12 cellular contexts compared by ENCODE assay signal in the genomic region with DNA sequence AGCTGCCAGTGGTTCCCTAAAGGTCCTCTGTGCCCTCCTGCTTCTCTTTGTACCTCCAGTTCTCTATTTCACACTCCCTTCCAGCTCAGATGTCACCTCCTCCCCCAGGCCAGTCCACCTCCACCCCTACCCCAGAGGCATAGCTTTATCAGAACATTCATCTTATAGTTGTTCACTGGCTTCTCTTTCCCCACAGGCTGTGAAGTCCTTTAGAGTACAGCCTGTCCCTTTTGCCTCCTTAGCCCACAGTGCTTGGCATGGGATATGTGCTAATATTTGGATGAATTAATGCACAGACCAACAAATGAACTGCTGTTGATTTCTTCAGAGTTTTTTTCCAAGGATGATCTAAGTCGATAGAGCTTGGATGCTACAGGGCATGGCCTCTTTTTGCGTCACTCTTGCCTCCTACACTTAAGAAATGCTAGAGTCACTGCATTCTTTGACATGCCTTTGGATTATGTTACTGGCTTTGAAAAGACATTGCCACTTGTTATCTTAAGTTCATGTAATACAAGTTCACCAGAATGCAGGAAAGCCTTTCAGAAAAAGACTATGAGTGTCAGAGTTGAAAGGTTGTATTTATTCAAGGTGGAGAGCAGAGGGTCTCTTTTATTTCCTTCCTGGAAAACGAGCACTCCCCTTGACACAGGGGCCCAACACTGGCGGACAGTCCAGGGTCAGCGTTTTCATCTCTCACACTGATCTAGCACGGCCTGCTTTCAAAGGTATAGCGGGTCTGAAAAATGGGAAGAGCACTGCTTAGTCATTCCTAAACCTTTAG.
A peak's percentile ranks its signal among the peaks of the same experiment; 100 is the strongest.
DNase-seq lines count a peak whose midpoint lies in the region; ATAC-seq and TF ChIP-seq lines count a peak whose summit lies in the region.
"Had no signal": no experiment of that assay in that cellular context is flagged by ENCODE, and none has a peak within 500 bp of the region (broad histone marks: within the 10 kb centered on the region; RNA-seq: fewer than 3 reads in every experiment).

No MANE protein-coding gene starts in this region.

- H3K4me1 ChIP-seq in cardiac muscle cell (ENCODE audit: low read depth) (peaks cover 14% of the 10 kb centered on the region), spleen (peaks cover 0 to 48% (median 19%) of the 10 kb centered on the region in 6 donors)

- no peaks in the 10 kb centered on the region for H3K27me3 Mint-ChIP-seq in activated naive CD4-positive, alpha-beta T cell treated with anti-CD3 and anti-CD28 coated beads for 36 hours (ENCODE audit: low read depth)
- H3K27me3 Mint-ChIP-seq: naive B cell had no signal

- intact Hi-C loops in activated naive CD4-positive, alpha-beta T cell treated with anti-CD3 and anti-CD28 coated beads for 36 hours (cut with micrococcal nuclease), result no loop called here
- intact Hi-C loops in spleen (cut with DNase I; ENCODE audit: low total_unique reads), result no loop called here

- TF ChIP-seq CTCF in cardiac muscle cell (IDR thresholded peaks at IDR 0.05; ENCODE audit: low read depth, low read length), result no peak
- no peak for TF ChIP-seq CTCF in spleen (IDR thresholded peaks at IDR 0.05 in 8 of 11, conservative IDR thresholded peaks at IDR 0.05 in 3 of 11)

- H3K9me3 ChIP-seq in cardiac muscle cell (ENCODE audit: low read depth) (no peaks in the 10 kb centered on the region), spleen (no peaks in the 10 kb centered on the region)

- no peaks in the 10 kb centered on the region for H3K9me3 Mint-ChIP-seq in activated naive CD4-positive, alpha-beta T cell treated with anti-CD3 and anti-CD28 coated beads for 36 hours
- no peaks in the 10 kb centered on the region for H3K9me3 Mint-ChIP-seq in activated naive CD4-positive, alpha-beta T cell treated with anti-CD3 and anti-CD28 coated beads, Interleukin-2, amount 50 U/mL, for 72 hours
- H3K9me3 Mint-ChIP-seq: naive B cell had no signal

- H3K36me3 ChIP-seq in cardiac muscle cell (no peaks in the 10 kb centered on the region), spleen (peaks cover 0 to 65% (median 41%) of the 10 kb centered on the region in 6 donors)

- H3K27ac Mint-ChIP-seq in activated naive CD4-positive, alpha-beta T cell treated with anti-CD3 and anti-CD28 coated beads for 36 hours, result peak overlapping the region; percentile 55
- H3K27ac Mint-ChIP-seq in activated naive CD4-positive, alpha-beta T cell treated with anti-CD3 and anti-CD28 coated beads, Interleukin-2, amount 50 U/mL, for 72 hours, result peak overlapping the region; percentile 67 to 83

- peaks cover 50% of the 10 kb centered on the region for H3K4me1 Mint-ChIP-seq in activated naive CD4-positive, alpha-beta T cell treated with anti-CD3 and anti-CD28 coated beads for 36 hours (ENCODE audit: low read depth)

- no peak overlapping the region for H3K4me3 Mint-ChIP-seq in activated naive CD4-positive, alpha-beta T cell treated with anti-CD3 and anti-CD28 coated beads for 36 hours

- WGBS in spleen, 5 donors, result 71 to 81% (median 78%) methylated on average over 7 of the region's 7 CpGs

- ATAC-seq in activated naive CD4-positive, alpha-beta T cell treated with anti-CD3 and anti-CD28 coated beads, Interleukin-2, amount 50 U/mL, for 72 hours, result no peak
- no peak for ATAC-seq in HG03159 (IDR thresholded peaks at IDR 0.05; ENCODE audit: unreplicated experiment)

- TF ChIP-seq POLR2A in spleen (IDR thresholded peaks at IDR 0.05), result no peak

- H3K36me3 Mint-ChIP-seq in activated naive CD4-positive, alpha-beta T cell treated with anti-CD3 and anti-CD28 coated beads for 36 hours (ENCODE audit: low read depth), result peaks cover 48% of the 10 kb centered on the region
- H3K36me3 Mint-ChIP-seq in activated naive CD4-positive, alpha-beta T cell treated with anti-CD3 and anti-CD28 coated beads, Interleukin-2, amount 50 U/mL, for 72 hours, result peaks cover 27 to 41% of the 10 kb centered on the region in 2 donors

- H3K27me3 ChIP-seq in cardiac muscle cell (no peaks in the 10 kb centered on the region), spleen (replicated peaks in 1 of 7) (no peaks in the 10 kb centered on the region)
- H3K27me3 ChIP-seq: heart right ventricle had no signal

- H3K4me3 ChIP-seq in cardiac muscle cell, result no peak overlapping the region
- no peak overlapping the region for H3K4me3 ChIP-seq in spleen
- H3K4me3 ChIP-seq: heart right ventricle had no signal

- H3K27ac ChIP-seq in cardiac muscle cell (peak overlapping the region; percentile 64), spleen (peak overlapping the region in 7 of 8 donors; percentile 6 to 69 (median 55))
- H3K27ac ChIP-seq: heart right ventricle had no signal

- DNase-seq in activated naive CD4-positive, alpha-beta T cell treated with anti-CD3 and anti-CD28 coated beads for 36 hours, result no peak
- DNase-seq in activated naive CD4-positive, alpha-beta T cell (lab: John Stamatoyannopoulos, UW), result no peak
- DNase-seq in activated naive CD4-positive, alpha-beta T cell treated with anti-CD3 and anti-CD28 coated beads, Interleukin-2, amount 50 U/mL, for 72 hours (ENCODE audit: low spot score in 2 of 2), result no peak
- DNase-seq in cardiac muscle cell (ENCODE audit: low read depth in 1 of 2, low spot score in 1 of 2), result peak in 1 of 2 donors; percentile 91
- no peak for DNase-seq in spleen
- no peak for DNase-seq in hepatic stellate cell (ENCODE audit: low spot score)
- no peak for DNase-seq in NCI-H82 (lab: John Stamatoyannopoulos, UW)
- DNase-seq: activated CD4-positive, alpha-beta T cell treated with anti-CD3 and anti-CD28 coated beads for 4 hours; cerebellar nuclear complex; heart right ventricle; naive B cell had no signal

- CTCF ChIA-PET in activated naive CD4-positive, alpha-beta T cell treated with anti-CD3 and anti-CD28 coated beads for 36 hours (lab: Charles Lee), result no interaction called here
